In the genomic region with DNA sequence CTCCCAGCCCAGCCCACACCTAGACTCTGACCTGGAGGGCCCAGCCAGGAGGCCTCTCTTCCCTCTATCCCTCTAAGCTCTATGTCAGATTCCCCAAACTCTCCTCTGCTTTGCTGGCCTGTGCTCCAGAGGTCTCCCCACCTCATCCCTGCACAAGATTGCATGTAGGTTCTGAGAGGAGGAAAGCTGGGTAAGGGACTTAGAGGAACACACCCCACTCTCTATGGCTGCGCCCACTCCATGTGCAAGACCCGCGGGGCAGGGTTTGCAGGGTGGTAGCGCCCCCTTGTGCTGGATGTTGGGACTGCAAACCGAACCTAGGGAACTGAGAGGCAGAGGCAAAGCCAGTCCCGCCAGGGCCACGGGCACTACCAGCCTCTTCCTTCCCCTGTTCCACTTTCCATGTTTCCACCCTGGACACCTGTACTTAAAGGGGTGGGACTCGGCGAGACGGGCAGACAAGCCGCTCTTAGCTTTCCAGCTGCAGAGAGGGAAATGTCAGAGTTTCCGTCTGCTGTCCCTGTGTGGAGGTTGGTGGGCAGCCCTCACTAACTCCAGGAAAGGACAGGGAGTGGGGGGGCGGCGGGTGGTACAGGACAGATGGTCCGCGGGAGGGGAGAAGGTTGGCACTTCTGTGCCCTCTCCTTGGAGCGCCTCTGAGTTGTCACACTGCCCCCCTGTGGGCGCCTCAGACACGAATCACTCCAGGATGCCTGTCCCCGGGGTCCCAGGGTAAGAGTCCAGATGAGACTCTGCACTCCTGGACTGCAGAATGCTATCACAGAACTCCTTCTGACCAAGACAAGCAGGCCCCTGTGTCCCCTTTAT, we compare ENCODE assay signal across 8 cellular contexts. TPM values are rescaled to one million over a fixed set of nuclear protein-coding genes. Genes with fewer than 3 reads are reported as not detected.
DNase-seq lines count a peak whose midpoint lies in the region; ATAC-seq and TF ChIP-seq lines count a peak whose summit lies in the region.

No MANE protein-coding gene starts in this region.

- peak overlapping the region; percentile 59 to 70 for H3K4me3 Mint-ChIP-seq in H9
- peak overlapping the region; percentile 76 for H3K4me3 Mint-ChIP-seq in T-helper 1 cell treated with Interleukin-12 subunit alpha and Interleukin-12 subunit beta and Interleukin-4 antibody, amounts not matched to agents 30 μg/mL and 1 μg/mL, for 36 hours

- no peak overlapping the region for H4K91ac ChIP-seq in H9 (ENCODE audit: insufficient read length, low read depth, low read length)

- H3K9ac ChIP-seq in H9 (ENCODE audit: extremely low read depth, insufficient read length, low read length) = peak overlapping the region; percentile 26

- H2AFZ ChIP-seq in H9 (ENCODE audit: low read length) = no peak overlapping the region

- H3K4me1 Mint-ChIP-seq in H9 = peaks cover 15 to 20% of the 10 kb centered on the region in 2 experiments
- H3K4me1 Mint-ChIP-seq in T-helper 1 cell treated with Interleukin-12 subunit alpha and Interleukin-12 subunit beta and Interleukin-4 antibody, amounts not matched to agents 30 μg/mL and 1 μg/mL, for 36 hours (ENCODE audit: low read depth) = peaks cover 29% of the 10 kb centered on the region

- no peak overlapping the region for H4K8ac ChIP-seq in H9 (replicated peaks; ENCODE audit: insufficient read length, low read depth, low read length)

- H3K27ac Mint-ChIP-seq in H9 = peak overlapping the region in 2 of 3 experiments; percentile 44 to 69; a peak in 3 of 7 replicates
- peak overlapping the region; percentile 38 for H3K27ac Mint-ChIP-seq in T-helper 1 cell treated with Interleukin-12 subunit alpha and Interleukin-12 subunit beta and Interleukin-4 antibody, amounts not matched to agents 30 μg/mL and 1 μg/mL, for 36 hours

- H2BK15ac ChIP-seq in H9 (ENCODE audit: low read depth, low read length) = no peak overlapping the region

- no peaks in the 10 kb centered on the region for H3K79me2 ChIP-seq in H9 (ENCODE audit: insufficient read depth, low read length)

- H4K20me1 ChIP-seq in H9 (ENCODE audit: control insufficient read depth, insufficient read depth, insufficient read length) = no peaks in the 10 kb centered on the region

- H3K4me2 ChIP-seq in H9 (ENCODE audit: insufficient read depth, insufficient read length, low read length) = peak overlapping the region; percentile 45

- H2AK5ac ChIP-seq in H9 (ENCODE audit: insufficient read length, low read length) = no peak overlapping the region

- no peak overlapping the region for H3K27ac ChIP-seq in H9 (ENCODE audit: insufficient read length, low read depth, low read length)
- peak overlapping the region; percentile 44 for H3K27ac ChIP-seq in left ventricle myocardium inferior (replicated peaks)
- H3K27ac ChIP-seq in prostate gland = peak overlapping the region; percentile 66 to 74
- peak overlapping the region; percentile 26 to 83 (median 64) for H3K27ac ChIP-seq in upper lobe of left lung

- H3K27me3 ChIP-seq in H9 (ENCODE audit: insufficient read depth, low read length) = no peaks in the 10 kb centered on the region
- no peaks in the 10 kb centered on the region for H3K27me3 ChIP-seq in left ventricle myocardium inferior (ENCODE audit: low read depth)
- no peaks in the 10 kb centered on the region for H3K27me3 ChIP-seq in prostate gland (replicated peaks; ENCODE audit: insufficient read depth)
- no peaks in the 10 kb centered on the region for H3K27me3 ChIP-seq in upper lobe of left lung

- H3K23ac ChIP-seq in H9 (ENCODE audit: insufficient read length, low read depth, low read length) = no peak overlapping the region

- H3K18ac ChIP-seq in H9 (ENCODE audit: insufficient read length, low read depth, low read length) = no peak overlapping the region

- H3K23me2 ChIP-seq in H9 (ENCODE audit: insufficient read length, low read depth, low read length, poor library complexity, severe bottlenecking) = no peaks in the 10 kb centered on the region

- WGBS in H9 (ENCODE audit: extremely low coverage, insufficient read length, low lambda C conversion rate) = no CpG with 5 or more reads among the region's 20 CpGs
- 2% methylated on average over 17 of the region's 20 CpGs for WGBS in prostate gland
- WGBS in upper lobe of left lung, 2 donors = 1 to 4% methylated on average over 5 to 20 of the region's 20 CpGs

- no peak overlapping the region for H3K4ac ChIP-seq in H9 (ENCODE audit: low read depth, low read length)

- H3K14ac ChIP-seq in H9 (ENCODE audit: insufficient read depth, low read length) = peak overlapping the region; percentile 50; the same call in 1 of the 2 replicates

- intact Hi-C loops in left ventricle myocardium inferior (cut with micrococcal nuclease) = loop anchor here (5.0 to 10.0 kb wide), 2 partner anchors 36 to 288 kb away; a partner anchor contains a TSS
- intact Hi-C loops in prostate gland (cut with DNase I) = loop anchor here (1.0 to 10.0 kb wide), 4 partner anchors 17 to 296 kb away; a partner anchor contains a TSS

- H3K9me3 Mint-ChIP-seq in H9 = peaks cover 0 to 3% of the 10 kb centered on the region in 2 experiments; a peak in 2 of 5 replicates
- H3K9me3 Mint-ChIP-seq in T-helper 1 cell treated with Interleukin-12 subunit alpha and Interleukin-12 subunit beta and Interleukin-4 antibody, amounts not matched to agents 30 μg/mL and 1 μg/mL, for 36 hours = no peaks in the 10 kb centered on the region

- H2BK20ac ChIP-seq in H9 (ENCODE audit: low read depth, low read length, poor library complexity, severe bottlenecking) = no peak overlapping the region

- no peak overlapping the region for H2BK120ac ChIP-seq in H9 (ENCODE audit: low read depth, low read length, poor library complexity, severe bottlenecking)

- no peak for TF ChIP-seq EP300 in upper lobe of left lung (IDR thresholded peaks at IDR 0.05)

- H4K5ac ChIP-seq in H9 (ENCODE audit: insufficient read length, low read depth, low read length) = no peak overlapping the region

- H3K36me3 Mint-ChIP-seq in H9 (ENCODE audit: insufficient read depth in 1 of 3, low read depth in 3 of 3) = no peaks in the 10 kb centered on the region
- H3K36me3 Mint-ChIP-seq in T-helper 1 cell treated with Interleukin-12 subunit alpha and Interleukin-12 subunit beta and Interleukin-4 antibody, amounts not matched to agents 30 μg/mL and 1 μg/mL, for 36 hours (ENCODE audit: low read depth) = peaks cover 3% of the 10 kb centered on the region

- H3K36me3 ChIP-seq in left ventricle myocardium inferior (no peaks in the 10 kb centered on the region), prostate gland (no peaks in the 10 kb centered on the region), upper lobe of left lung (no peaks in the 10 kb centered on the region)

- H3K27me3 Mint-ChIP-seq in H9 (ENCODE audit: low read depth) = no peaks in the 10 kb centered on the region; the same call in 1 of the 2 replicates
- H3K27me3 Mint-ChIP-seq in T-helper 1 cell treated with Interleukin-12 subunit alpha and Interleukin-12 subunit beta and Interleukin-4 antibody, amounts not matched to agents 30 μg/mL and 1 μg/mL, for 36 hours (ENCODE audit: low read depth) = peaks cover 25% of the 10 kb centered on the region

- H3K4me1 ChIP-seq in H9 (ENCODE audit: insufficient read depth, low read length) = peaks cover 2% of the 10 kb centered on the region; the same call in 1 of the 2 replicates
- H3K4me1 ChIP-seq in left ventricle myocardium inferior = peaks cover 48% of the 10 kb centered on the region
- H3K4me1 ChIP-seq in prostate gland (replicated peaks) = peaks cover 9% of the 10 kb centered on the region
- peaks cover 12 to 28% (median 24%) of the 10 kb centered on the region in 4 donors for H3K4me1 ChIP-seq in upper lobe of left lung

- no peak for TF ChIP-seq POLR2A in prostate gland (IDR thresholded peaks at IDR 0.05)
- TF ChIP-seq POLR2A in upper lobe of left lung (IDR thresholded peaks at IDR 0.05) = peak in 1 of 4 donors; percentile 10

- no peak overlapping the region for H3T11ph ChIP-seq in H9 (ENCODE audit: low read length)

- H3K9me3 ChIP-seq in H9 (ENCODE audit: control insufficient read depth, low read depth, low read length) (no peaks in the 10 kb centered on the region), left ventricle myocardium inferior (replicated peaks) (peaks cover 8% of the 10 kb centered on the region), prostate gland (no peaks in the 10 kb centered on the region), upper lobe of left lung (no peaks in the 10 kb centered on the region)

- no peaks in the 10 kb centered on the region for H3K79me1 ChIP-seq in H9 (ENCODE audit: insufficient read depth, low read depth, low read length, poor library complexity, severe bottlenecking)

- TF ChIP-seq CTCF in H9 (conservative IDR thresholded peaks at IDR 0.05) = peak; percentile 96
- peak; percentile 87 for TF ChIP-seq CTCF in left ventricle myocardium inferior (IDR thresholded peaks at IDR 0.05; ENCODE audit: borderline replicate concordance)
- TF ChIP-seq CTCF in prostate gland (IDR thresholded peaks at IDR 0.05) = peak; percentile 93 to 97 (median 96)
- peak; percentile 91 to 99 (median 97) for TF ChIP-seq CTCF in upper lobe of left lung (IDR thresholded peaks at IDR 0.05)

- H2BK5ac ChIP-seq in H9 (ENCODE audit: insufficient read length, low read length) = no peak overlapping the region

- ATAC-seq in upper lobe of left lung (ENCODE audit: low FRiP score in 2 of 2) = peak; percentile 89 to 93

- H3K56ac ChIP-seq in H9 (ENCODE audit: insufficient read length, low read depth, low read length) = no peak overlapping the region

- no peak overlapping the region for H2BK12ac ChIP-seq in H9 (ENCODE audit: insufficient read length, low read depth, low read length)

- peak; percentile 90 for DNase-seq in Daoy (ENCODE audit: low read depth)
- peak; percentile 89 for DNase-seq in H9
- DNase-seq in NCI-H1105 (lab: John Stamatoyannopoulos, UW) = peak; percentile 76
- peak; percentile 72 for DNase-seq in amniotic epithelial cell (ENCODE audit: low read depth)
- DNase-seq in left ventricle myocardium inferior = peak; percentile 90
- DNase-seq in prostate gland (ENCODE audit: low spot score) = peak; percentile 82
- DNase-seq in upper lobe of left lung = peak; percentile 87 to 91

- H3K4me3 ChIP-seq in left ventricle myocardium inferior (peak overlapping the region; percentile 68), prostate gland (peak overlapping the region; percentile 24 to 27), upper lobe of left lung (peak overlapping the region; percentile 14 to 46 (median 34))

RNA-seq across cellular contexts. Expression of a gene that starts 16.8 kb away (rescaled TPM):
- 158 and 176 TPM in 2 replicates for total RNA-seq in Daoy (2014; rRNA removed; shearing (Covaris generic))
- total RNA-seq in H9 (2021) (56.5 and 60.3 TPM in 2 replicates), left ventricle myocardium inferior (22.1 TPM), prostate gland (10 to 100 TPM; 64.9 to 90.4 TPM), upper lobe of left lung (100 to 1,000 TPM in 3 of 6 donors, 10 to 100 TPM in 3; 53.4 to 157 (median 104) TPM)

RNA-seq across cellular contexts. Expression of a gene that starts 18.4 kb away (rescaled TPM):
- 17.3 and 21.1 TPM in 2 replicates for total RNA-seq in Daoy (2014; rRNA removed; shearing (Covaris generic))
- 12.7 and 13.3 TPM in 2 replicates for total RNA-seq in H9 (2021)
- 48.3 TPM for total RNA-seq in left ventricle myocardium inferior
- total RNA-seq in prostate gland = 100 to 1,000 TPM; 124 to 150 TPM
- total RNA-seq in upper lobe of left lung = 100 to 1,000 TPM in 5 of 6 donors, 10 to 100 TPM in 1; 90.2 to 169 (median 149) TPM

RNA-seq across cellular contexts. Expression of a gene that starts 23.5 kb away (rescaled TPM):
- 174 and 223 TPM in 2 replicates for total RNA-seq in Daoy (2014; rRNA removed; shearing (Covaris generic))
- total RNA-seq in H9 (2021) = 174 and 190 TPM in 2 replicates
- 110 TPM for total RNA-seq in left ventricle myocardium inferior
- 100 to 1,000 TPM in 1 of 2 donors, 10 to 100 TPM in 1; 54.5 to 195 TPM for total RNA-seq in prostate gland
- 10 to 100 TPM in 5 of 6 donors, 1 to 10 TPM in 1; 9.4 to 88.2 (median 34.1) TPM for total RNA-seq in upper lobe of left lung

RNA-seq across cellular contexts. Expression of a gene that starts 29.9 kb away (rescaled TPM):
- total RNA-seq in Daoy (2014; rRNA removed; shearing (Covaris generic)) = 0.74 TPM in 1 of 2 replicates, not detected in the other
- total RNA-seq in H9 (2021) = 1.2 and 1.4 TPM in 2 replicates
- total RNA-seq in left ventricle myocardium inferior = not detected
- total RNA-seq in prostate gland = 1 to 10 TPM in 1 of 2 donors, under 1 TPM in 1; 0.62 to 1.0 TPM
- total RNA-seq in upper lobe of left lung = 1 to 10 TPM; 1.0 to 6.3 (median 1.2) TPM

RNA-seq across cellular contexts. Expression of a gene that starts 37.9 kb away (rescaled TPM):
- 0.51 and 1.8 TPM in 2 replicates for total RNA-seq in Daoy (2014; rRNA removed; shearing (Covaris generic))
- total RNA-seq in H9 (2021) = 2.5 and 3.1 TPM in 2 replicates
- total RNA-seq in left ventricle myocardium inferior = 4.6 TPM
- total RNA-seq in prostate gland = 1 to 10 TPM; 4.6 to 8.1 TPM
- 100 to 1,000 TPM in 2 of 6 donors, 10 to 100 TPM in 4; 55.0 to 120 (median 99.1) TPM for total RNA-seq in upper lobe of left lung
